14 cellular contexts compared by ENCODE assay signal in the genomic region with DNA sequence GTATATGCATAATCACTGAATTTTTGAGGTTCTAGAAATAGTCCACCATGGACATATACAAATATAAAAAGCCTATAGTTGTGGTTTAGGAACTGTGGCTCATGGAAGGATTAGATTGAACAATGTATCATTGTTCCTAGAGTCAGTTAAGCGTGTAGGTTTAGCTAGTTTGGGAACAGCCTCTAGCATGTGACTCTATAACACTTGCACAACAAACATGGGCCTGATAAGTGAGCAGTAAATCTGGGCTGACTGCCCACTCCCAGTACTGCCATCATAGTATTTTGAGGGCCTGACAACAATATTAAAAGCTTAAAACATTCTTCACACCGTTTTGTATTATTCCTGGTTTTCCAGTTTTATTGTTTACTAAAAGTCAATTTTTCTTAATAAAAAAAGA. TPM values are rescaled to one million over a fixed set of nuclear protein-coding genes. Genes with fewer than 3 reads are reported as not detected.
DNase-seq lines count a peak whose midpoint lies in the region; ATAC-seq and TF ChIP-seq lines count a peak whose summit lies in the region.
"Had no signal": no experiment of that assay in that cellular context is flagged by ENCODE, and none has a peak within 500 bp of the region (broad histone marks: within the 10 kb centered on the region; RNA-seq: fewer than 3 reads in every experiment).

No MANE protein-coding gene starts in this region.

- H3K4me3 Mint-ChIP-seq in T-cell: no peak overlapping the region
- H3K4me3 Mint-ChIP-seq: activated CD8-positive, alpha-beta T cell treated with anti-CD3 and anti-CD28 coated beads, Interleukin-2, amount 10 ng/mL, durations not matched to agents 7 days and 5 days; central memory CD8-positive, alpha-beta T cell had no signal

- DNase-seq in H4 (ENCODE audit: low spot score) (peak; percentile 73), adipocyte (ENCODE audit: low read depth) (peak; percentile 63), heart left ventricle (peak in 4 of 5 donors; percentile 64 to 76 (median 71)), retinal pigment epithelial cell (ENCODE audit: low read depth) (peak; percentile 98), T-cell (no peak), NOMO-1 treated with DMSO at 0.1 percent for 48 hours (lab: John Stamatoyannopoulos, UW; ENCODE audit: unreplicated experiment) (no peak), NCI-H2029 treated with DMSO at 0.1 percent for 48 hours (lab: John Stamatoyannopoulos, UW) (no peak)
- no peak for DNase-seq in activated CD4-positive, alpha-beta T cell treated with anti-CD3 and anti-CD28 coated beads for 1 hour
- DNase-seq: activated CD8-positive, alpha-beta T cell treated with anti-CD3 and anti-CD28 coated beads, Interleukin-2, amount 10 ng/mL, durations not matched to agents 7 days and 5 days; islet precursor cell; Karpas-422; stimulated activated CD4-positive, alpha-beta T cell treated with anti-CD3 and anti-CD28 coated beads, Interleukin-15, amount 100 ng/mL, for 24 hours had no signal

- peaks cover 6 to 8% of the 10 kb centered on the region in 2 donors for H3K27me3 Mint-ChIP-seq in T-cell

- no peaks in the 10 kb centered on the region for H3K9me3 Mint-ChIP-seq in T-cell
- H3K9me3 Mint-ChIP-seq: central memory CD8-positive, alpha-beta T cell had no signal

- H3K4me1 Mint-ChIP-seq in T-cell: no peaks in the 10 kb centered on the region
- H3K4me1 Mint-ChIP-seq: central memory CD8-positive, alpha-beta T cell had no signal

- H3K9me3 ChIP-seq in adipocyte (ENCODE audit: control insufficient read depth, low read length) (no peaks in the 10 kb centered on the region), heart left ventricle (no peaks in the 10 kb centered on the region)
- H3K9me3 ChIP-seq: Peyer's patch had no signal

- no peak overlapping the region for H3K9ac ChIP-seq in adipocyte (ENCODE audit: low read length)

- POLR2A ChIA-PET in T-cell (lab: Charles Lee): interaction anchor here in 1 of 2 donors (0.6 kb wide), 2 partner anchors 685 to 726 kb away, joined by 3 read pairs; no protein-coding TSS in a partner anchor

- intact Hi-C loops in heart left ventricle (cut with DNase I): loop anchor here in 3 of 10 donors (5.0 to 10.0 kb wide), 2 partner anchors 45 to 58 kb away; a partner anchor contains a TSS

- H3K27me3 ChIP-seq in adipocyte (replicated peaks; ENCODE audit: control insufficient read depth, insufficient read depth, low read length) (no peaks in the 10 kb centered on the region), heart left ventricle (no peaks in the 10 kb centered on the region)
- H3K27me3 ChIP-seq: Peyer's patch had no signal

- TF ChIP-seq CTCF in heart left ventricle (IDR thresholded peaks at IDR 0.05): no peak
- TF ChIP-seq CTCF in retinal pigment epithelial cell (conservative IDR thresholded peaks at IDR 0.05; ENCODE audit: low read depth, low read length): no peak

- no peaks in the 10 kb centered on the region for H3K36me3 Mint-ChIP-seq in T-cell

- ATAC-seq in heart left ventricle (peak; percentile 92 to 96 (median 94)), T-cell (replicated peaks in 1 of 4) (no peak)
- ATAC-seq: activated CD8-positive, alpha-beta T cell treated with anti-CD3 and anti-CD28 coated beads, Interleukin-2, amount 10 ng/mL, durations not matched to agents 7 days and 5 days had no signal

- peaks cover 65% of the 10 kb centered on the region for H3K4me1 ChIP-seq in adipocyte (ENCODE audit: control insufficient read depth, insufficient read depth, low read length)
- H3K4me1 ChIP-seq in heart left ventricle: peaks cover 0 to 66% (median 31%) of the 10 kb centered on the region in 12 donors

- CTCF ChIA-PET in T-cell (lab: Charles Lee): no interaction called here

- H3K36me3 ChIP-seq in adipocyte (ENCODE audit: control insufficient read depth, insufficient read depth, low read length, severe bottlenecking) (no peaks in the 10 kb centered on the region), heart left ventricle (peaks cover 0 to 2% (median 0%) of the 10 kb centered on the region in 9 donors)

- WGBS in heart left ventricle, 4 donors: 18 to 26% (median 23%) methylated on average over 2 of the region's 2 CpGs

- H3K27ac ChIP-seq in heart left ventricle: peak overlapping the region in 8 of 12 donors; percentile 21 to 63 (median 50)
- H3K27ac ChIP-seq: Peyer's patch had no signal

- H3K4me3 ChIP-seq in adipocyte (ENCODE audit: low read length): no peak overlapping the region
- H3K4me3 ChIP-seq in heart left ventricle: no peak overlapping the region
- no peak overlapping the region for H3K4me3 ChIP-seq in retinal pigment epithelial cell (ENCODE audit: low read length)
- H3K4me3 ChIP-seq: Peyer's patch had no signal

- no peak overlapping the region for H3K27ac Mint-ChIP-seq in T-cell
- H3K27ac Mint-ChIP-seq: activated CD8-positive, alpha-beta T cell treated with anti-CD3 and anti-CD28 coated beads, Interleukin-2, amount 10 ng/mL, durations not matched to agents 7 days and 5 days had no signal

- no peak for TF ChIP-seq POLR2A in heart left ventricle (IDR thresholded peaks at IDR 0.05)

RNA-seq across cellular contexts. Expression of a gene that starts 47.0 kb away (rescaled TPM):
- 32.0 and 41.1 TPM in 2 replicates for total RNA-seq in H4 (2014; rRNA removed; shearing (Covaris generic))
- total RNA-seq in heart left ventricle: 10 to 100 TPM; 45.6 to 93.0 (median 80.6) TPM
- 10 to 100 TPM; 15.2 to 38.6 TPM for polyA plus RNA-seq in heart left ventricle
- total RNA-seq in T-cell: under 1 TPM; 0.23 to 0.86 (median 0.63) TPM
- total RNA-seq: activated CD8-positive, alpha-beta T cell treated with anti-CD3 and anti-CD28 coated beads, Interleukin-2, amount 10 ng/mL, durations not matched to agents 7 days and 5 days had no signal

Comparison
In these comparisons a context has a peak if more than half of its experiments do, and no peak if none do; other contexts are left out.
1. DNase-seq: peak in H4 (single experiment), adipocyte (single experiment), heart left ventricle (4 of 5) and retinal pigment epithelial cell (single experiment); none in T-cell (0 of 34), NOMO-1 treated with DMSO at 0.1 percent for 48 hours (single experiment), activated CD4-positive, alpha-beta T cell treated with anti-CD3 and anti-CD28 coated beads for 1 hour (single experiment) and NCI-H2029 treated with DMSO at 0.1 percent for 48 hours (single experiment).
2. ATAC-seq: peak in heart left ventricle (4 of 4); none in T-cell (0 of 4).
3. RNA of a gene that starts 47.0 kb away (total RNA-seq): 45.6 to 93.0 TPM in heart left ventricle and 32.0 to 41.1 TPM in H4; 0.23 to 0.86 TPM in T-cell; every median in the first group is over 10 times any median in the second.